In the genomic region with DNA sequence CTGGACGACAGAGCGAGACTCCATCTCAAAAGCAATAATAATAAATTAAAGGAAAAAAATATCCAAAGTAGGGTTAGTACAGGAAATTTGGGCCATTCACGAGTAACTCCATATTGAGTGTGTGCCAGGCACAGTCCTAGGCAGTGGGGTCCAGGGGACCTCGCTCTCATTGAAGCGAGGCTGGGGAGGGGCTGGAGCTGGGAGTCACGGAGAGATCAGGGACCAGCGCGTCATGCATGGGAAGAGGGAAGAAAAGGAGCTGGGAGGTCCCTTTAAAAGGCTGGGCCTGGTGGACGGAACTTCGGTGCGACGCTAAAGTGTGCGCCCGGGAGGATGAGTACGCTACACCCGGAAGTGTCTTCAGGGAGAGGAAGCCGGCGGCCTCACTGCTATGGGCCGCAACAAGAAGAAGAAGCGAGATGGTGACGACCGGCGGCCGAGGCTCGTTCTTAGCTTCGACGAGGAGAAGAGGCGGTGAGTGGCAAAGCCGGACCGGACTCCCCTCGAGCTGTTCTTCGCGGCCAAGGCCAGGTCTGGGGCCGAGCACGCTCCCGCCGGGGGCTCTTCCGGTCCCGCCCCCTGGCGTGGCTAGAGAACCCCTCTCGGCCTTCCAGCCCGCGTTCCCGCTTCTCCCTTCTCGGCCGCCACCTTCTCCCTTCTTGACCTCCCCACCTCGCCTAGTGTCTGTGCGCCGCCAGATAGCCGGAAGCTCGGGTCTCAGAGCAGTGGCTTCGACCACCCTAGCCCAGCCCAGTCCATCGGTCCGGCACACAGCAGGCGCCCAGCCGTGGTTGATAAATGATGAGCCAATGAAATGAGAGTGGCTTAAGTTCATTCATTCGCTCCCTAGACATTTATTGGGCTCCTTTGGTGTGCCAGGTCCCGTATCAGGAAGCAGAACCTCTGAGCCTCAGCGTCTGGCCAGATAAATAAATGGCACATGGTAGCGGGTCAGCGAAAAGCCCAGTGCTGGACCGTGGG, we compare ENCODE assay signal across 8 cellular contexts. TPM values are rescaled to one million over a fixed set of nuclear protein-coding genes. Genes with fewer than 3 reads are reported as not detected.
DNase-seq lines count a peak whose midpoint lies in the region; ATAC-seq and TF ChIP-seq lines count a peak whose summit lies in the region.

A gene with protein sequence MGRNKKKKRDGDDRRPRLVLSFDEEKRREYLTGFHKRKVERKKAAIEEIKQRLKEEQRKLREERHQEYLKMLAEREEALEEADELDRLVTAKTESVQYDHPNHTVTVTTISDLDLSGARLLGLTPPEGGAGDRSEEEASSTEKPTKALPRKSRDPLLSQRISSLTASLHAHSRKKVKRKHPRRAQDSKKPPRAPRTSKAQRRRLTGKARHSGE (plus strand): TSS at position 342 of the 981 bp plus-strand sequence. CDS start 50 bp downstream, at position 392.

- peak within 1 kb of the TSS; percentile 83 for H2AFZ ChIP-seq in hepatocyte

- DNase-seq in GM12864 (ENCODE audit: low read depth) (peak; percentile 70), NCI-H187 (lab: John Stamatoyannopoulos, UW) (peak; percentile 66 to 80), T-helper 9 cell (peak; percentile 63), astrocyte of the cerebellum (ENCODE audit: low read depth) (peak; percentile 66), hepatocyte (ENCODE audit: low spot score) (peak; percentile 92), retinal pigment epithelial cell (ENCODE audit: low read depth) (peak; percentile 55)

- no peaks in the 10 kb centered on the region for H3K36me3 ChIP-seq in hepatocyte (replicated peaks; ENCODE audit: insufficient read depth, low read depth)

- no peak for TF ChIP-seq CTCF in GM12864 (IDR thresholded peaks at IDR 0.05; ENCODE audit: low read depth, low read length, missing control alignments)
- TF ChIP-seq CTCF in astrocyte of the cerebellum (IDR thresholded peaks at IDR 0.05; ENCODE audit: low read depth, low read length, missing control alignments): no peak
- no peak for TF ChIP-seq CTCF in hepatocyte (IDR thresholded peaks at IDR 0.05; ENCODE audit: poor library complexity)
- TF ChIP-seq CTCF in retinal pigment epithelial cell (conservative IDR thresholded peaks at IDR 0.05; ENCODE audit: low read depth, low read length): no peak

- peaks cover 15% of the 10 kb centered on the region for H3K79me2 ChIP-seq in hepatocyte

- H3K9me2 ChIP-seq in hepatocyte (replicated peaks; ENCODE audit: insufficient read depth): no peaks in the 10 kb centered on the region

- H3K4me3 ChIP-seq in GM12864 (ENCODE audit: low read depth, low read length): peak within 1 kb of the TSS; percentile 88
- peak within 1 kb of the TSS; percentile 82 for H3K4me3 ChIP-seq in astrocyte of the cerebellum (ENCODE audit: low read depth, low read length)
- H3K4me3 ChIP-seq in hepatocyte: peak within 1 kb of the TSS; percentile 91
- peak within 1 kb of the TSS; percentile 73 for H3K4me3 ChIP-seq in retinal pigment epithelial cell (ENCODE audit: low read length)

- peaks cover 4% of the 10 kb centered on the region for H3K4me1 ChIP-seq in hepatocyte (ENCODE audit: insufficient read depth)

- no peaks in the 10 kb centered on the region for H4K20me1 ChIP-seq in hepatocyte (ENCODE audit: insufficient read depth, poor library complexity, severe bottlenecking)

- in situ Hi-C loops in astrocyte of the cerebellum (cut with HindIII; ENCODE audit: low sequenced_read_pairs): no loop called here

- no peaks in the 10 kb centered on the region for H3K27me3 ChIP-seq in hepatocyte

- no peaks in the 10 kb centered on the region for H3K9me3 ChIP-seq in hepatocyte (ENCODE audit: low read depth)

- peak within 1 kb of the TSS; percentile 91 for H3K27ac ChIP-seq in hepatocyte

- peak; percentile 84 for ATAC-seq in HG02798 (IDR thresholded peaks at IDR 0.05; ENCODE audit: poor library complexity, unreplicated experiment)
- no peak for ATAC-seq in HG03378 (IDR thresholded peaks at IDR 0.05; ENCODE audit: unreplicated experiment)

- peak within 1 kb of the TSS; percentile 95 for H3K4me2 ChIP-seq in hepatocyte

- 5% methylated on average over 62 of the region's 62 CpGs for WGBS in hepatocyte (ENCODE audit: low lambda C conversion rate, missing lambda C conversion rate)

RNA-seq across cellular contexts. Expression of the gene that starts here (rescaled TPM):
- 11.4 and 22.6 TPM in 2 replicates for total RNA-seq in hepatocyte
- polyA plus RNA-seq in hepatocyte: 27.6 and 31.9 TPM in 2 replicates
